In genomic region chr6:43887906-43888683, GRCh38 we compare ENCODE assay signal across 21 cellular contexts.
DNase-seq lines count a peak whose midpoint lies in the region; ATAC-seq and TF ChIP-seq lines count a peak whose summit lies in the region.
"Had no signal": no experiment of that assay in that cellular context is flagged by ENCODE, and none has a peak within 500 bp of the region (broad histone marks: within the 10 kb centered on the region; RNA-seq: fewer than 3 reads in every experiment).

No MANE protein-coding gene starts in this region.

- H3K36me3 ChIP-seq in left ventricle myocardium inferior (no peaks in the 10 kb centered on the region), right lobe of liver (no peaks in the 10 kb centered on the region)

- WGBS in right lobe of liver (ENCODE audit: insufficient coverage, low coverage, low lambda C conversion rate, missing lambda C conversion rate) = 74% methylated on average over 10 of the region's 17 CpGs

- no peak for TF ChIP-seq POLR2A in right lobe of liver (IDR thresholded peaks at IDR 0.05)

- H3K27me3 ChIP-seq in left ventricle myocardium inferior (ENCODE audit: low read depth) (peaks cover 20% of the 10 kb centered on the region), right lobe of liver (no peaks in the 10 kb centered on the region)

- no peaks in the 10 kb centered on the region for H3K9me3 ChIP-seq in left ventricle myocardium inferior (replicated peaks)
- H3K9me3 ChIP-seq in right lobe of liver = no peaks in the 10 kb centered on the region

- H3K4me3 ChIP-seq in left ventricle myocardium inferior (no peak overlapping the region), right lobe of liver (no peak overlapping the region)
- H3K4me3 ChIP-seq: lung had no signal

- no peak for TF ChIP-seq CTCF in left ventricle myocardium inferior (IDR thresholded peaks at IDR 0.05; ENCODE audit: borderline replicate concordance)
- no peak for TF ChIP-seq CTCF in right lobe of liver (IDR thresholded peaks at IDR 0.05)

- intact Hi-C loops in left ventricle myocardium superior (cut with micrococcal nuclease) (loop anchor here (10.0 kb wide), 1 partner anchor 737 kb away; no protein-coding TSS in a partner anchor), left ventricle myocardium inferior (cut with micrococcal nuclease) (no loop called here), right lobe of liver (cut with DNase I) (no loop called here)

- peak; percentile 45 for DNase-seq in left ventricle myocardium superior
- DNase-seq in left ventricle myocardium inferior = no peak
- DNase-seq in OCI-M1 (lab: John Stamatoyannopoulos, UW) = peak; percentile 93
- DNase-seq in right lobe of liver = no peak
- DNase-seq in NOMO-1 treated with DMSO at 0.1 percent for 48 hours (lab: John Stamatoyannopoulos, UW; ENCODE audit: unreplicated experiment) = no peak
- DNase-seq in central memory CD4-positive, alpha-beta T cell = no peak
- DNase-seq: ACHN; activated CD4-positive, CD25-positive, alpha-beta regulatory T cell treated with anti-CD3 and anti-CD28 coated beads, Interleukin-2, amount 50 U/mL, for 72 hours; activated T-cell treated with anti-CD3 and anti-CD28 coated beads, Interleukin-2, amount 50 U/mL, for 4 hours; C1 segment of cervical spinal cord; effector CD4-positive, alpha-beta T cell; foreskin melanocyte; hippocampal formation; NCI-H1105 treated with DMSO at 0.1 percent for 48 hours; NCI-H2171; NCI-H526 had no signal

- ATAC-seq in left ventricle myocardium superior = peak; percentile 78
- peak; percentile 11 to 45 (median 38) for ATAC-seq in right lobe of liver
- ATAC-seq in GM18511 (IDR thresholded peaks at IDR 0.05; ENCODE audit: unreplicated experiment) = no peak
- no peak for ATAC-seq in GM19467 (IDR thresholded peaks at IDR 0.05; ENCODE audit: unreplicated experiment)
- ATAC-seq: activated T-cell treated with anti-CD3 and anti-CD28 coated beads, Interleukin-2, amount 50 U/mL, for 4 hours; SK-N-SH treated with all-trans-retinoic acid at 6 μM for 48 hours had no signal

- H3K27ac ChIP-seq in left ventricle myocardium inferior (replicated peaks) = no peak overlapping the region
- H3K27ac ChIP-seq in right lobe of liver = no peak overlapping the region
- H3K27ac ChIP-seq: KMS-11 had no signal

- H3K4me1 ChIP-seq in left ventricle myocardium inferior (peaks cover 20% of the 10 kb centered on the region), right lobe of liver (peaks cover 0 to 19% (median 8%) of the 10 kb centered on the region in 4 donors)

Comparison
In these comparisons a context has a peak if more than half of its experiments do, and no peak if none do; other contexts are left out.
1. DNase-seq: peak in left ventricle myocardium superior (single experiment) and OCI-M1 (single experiment); none in left ventricle myocardium inferior (single experiment), right lobe of liver (0 of 3), NOMO-1 treated with DMSO at 0.1 percent for 48 hours (single experiment) and central memory CD4-positive, alpha-beta T cell (single experiment).
2. ATAC-seq: peak in left ventricle myocardium superior (single experiment) and right lobe of liver (4 of 4); none in GM18511 (single experiment) and GM19467 (single experiment).